In the genomic region with DNA sequence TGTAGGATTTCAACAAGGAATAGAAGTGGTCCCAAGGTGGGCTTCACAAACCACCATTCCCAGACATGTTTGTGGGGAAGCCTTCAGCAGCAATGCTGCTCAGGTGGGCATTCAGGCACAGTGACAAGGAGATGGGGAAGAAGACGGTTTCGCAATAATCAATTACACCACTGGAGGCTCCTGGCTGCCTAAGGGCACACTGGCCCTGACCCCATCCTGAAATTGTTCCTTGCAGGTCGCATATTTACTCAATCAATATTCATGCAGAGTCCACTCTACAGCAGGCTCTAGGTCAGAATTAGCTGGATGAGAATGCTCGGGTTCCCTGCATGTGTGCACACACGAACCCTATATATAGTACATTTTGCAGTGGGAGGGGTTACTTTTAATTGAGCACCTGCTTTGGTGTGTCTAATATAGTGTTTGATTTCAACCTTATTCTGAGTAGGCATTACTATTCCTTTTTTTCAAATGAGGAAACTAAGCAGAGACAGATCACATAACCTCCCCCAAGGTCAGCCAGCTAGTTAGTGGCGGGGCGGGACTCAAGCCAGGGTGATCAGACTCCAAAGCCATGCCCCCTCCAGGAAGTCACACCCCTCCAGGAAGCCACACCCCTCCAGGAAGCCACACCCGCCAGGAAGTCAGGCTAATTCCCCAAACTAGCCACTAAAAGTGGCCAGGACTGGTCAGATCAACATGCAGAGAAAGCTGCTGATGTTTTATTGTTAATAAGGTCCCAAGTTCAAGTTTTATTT, we compare ENCODE assay signal across 8 cellular contexts.
A peak's percentile ranks its signal among the peaks of the same experiment; 100 is the strongest.
DNase-seq lines count a peak whose midpoint lies in the region; ATAC-seq, FAIRE-seq and TF ChIP-seq lines count a peak whose summit lies in the region.

No MANE protein-coding gene starts in this region.

- H3K9ac ChIP-seq in mammary epithelial cell (ENCODE audit: insufficient read depth, low read length): no peak overlapping the region

- peaks cover 27% of the 10 kb centered on the region for H3K4me1 ChIP-seq in ACC112 (ENCODE audit: control insufficient read depth, insufficient read depth, low read length, unreplicated experiment)
- peaks cover 20% of the 10 kb centered on the region for H3K4me1 ChIP-seq in mammary epithelial cell (ENCODE audit: insufficient read depth, low read length)
- peaks cover 0 to 6% of the 10 kb centered on the region in 2 donors for H3K4me1 ChIP-seq in lung (ENCODE audit: control insufficient read depth in 2 of 2, insufficient read depth in 2 of 2, low read length in 2 of 2)

- WGBS in mammary epithelial cell (ENCODE audit: low coverage, missing lambda C conversion rate): 96% methylated on average over 8 of the region's 8 CpGs
- 65 to 70% methylated on average over 8 of the region's 8 CpGs for WGBS in lung, 2 donors

- H3K36me3 ChIP-seq in ACC112 (ENCODE audit: insufficient read depth, low read length) (no peaks in the 10 kb centered on the region), mammary epithelial cell (ENCODE audit: insufficient read depth, low read length) (no peaks in the 10 kb centered on the region), lung (ENCODE audit: control insufficient read depth in 2 of 2, insufficient read depth in 2 of 2, low read length in 2 of 2) (no peaks in the 10 kb centered on the region)

- H3K79me2 ChIP-seq in ACC112 (ENCODE audit: control insufficient read depth, insufficient read depth, low read length, unreplicated experiment) (no peaks in the 10 kb centered on the region), mammary epithelial cell (ENCODE audit: insufficient read depth, low read length) (no peaks in the 10 kb centered on the region)

- in situ Hi-C loops in mammary epithelial cell (cut with MboI; ENCODE audit: low sequenced_read_pairs in 2 of 2): loop anchor here in 1 of 2 donors (10.0 kb wide), 1 partner anchor 65 kb away; no protein-coding TSS in a partner anchor

- BruUV-seq in mammary epithelial cell (replicated peaks; lab: Mats Ljungman, UMichigan): no TSS peak

- no peak overlapping the region for H3K4me3 ChIP-seq in ACC112 (ENCODE audit: low read depth, low read length)
- H3K4me3 ChIP-seq in mammary epithelial cell (replicated peaks in 1 of 3; ENCODE audit: insufficient read depth in 1 of 3, low read depth in 2 of 3, low read length in 3 of 3): no peak overlapping the region
- no peak overlapping the region for H3K4me3 ChIP-seq in lung

- CTCF ChIA-PET in mammary epithelial cell (lab: Charles Lee; ENCODE audit: low non-redundant PET): no interaction called here

- no peak for TF ChIP-seq POLR2A in GM18505 (IDR thresholded peaks at IDR 0.05; ENCODE audit: borderline replicate concordance, extremely low read depth, insufficient read depth, insufficient read length)

- no peak overlapping the region for H2AFZ ChIP-seq in ACC112 (ENCODE audit: low read length, unreplicated experiment)
- no peak overlapping the region for H2AFZ ChIP-seq in mammary epithelial cell (ENCODE audit: low read depth, low read length)

- no peaks in the 10 kb centered on the region for H3K9me3 ChIP-seq in mammary epithelial cell (replicated peaks; ENCODE audit: insufficient read depth, low read length)
- no peaks in the 10 kb centered on the region for H3K9me3 ChIP-seq in lung (ENCODE audit: control insufficient read depth in 2 of 2, insufficient read depth in 1 of 2, low read length in 1 of 2)

- peak; percentile 62 for FAIRE-seq in RCC 7860 (lab: Jason Lieb, UNC)

- DNase-seq in RCC 7860 (ENCODE audit: low spot score): peak; percentile 73
- DNase-seq in mammary epithelial cell: peak; percentile 21
- DNase-seq in lung (ENCODE audit: low spot score): peak; percentile 75

- no peaks in the 10 kb centered on the region for H4K20me1 ChIP-seq in mammary epithelial cell (ENCODE audit: insufficient read depth, low read length)

- peak overlapping the region; percentile 72; the same call in 1 of the 2 replicates for H3K27ac ChIP-seq in ACC112 (ENCODE audit: low read depth, low read length)
- peak overlapping the region; percentile 77 for H3K27ac ChIP-seq in mammary epithelial cell (ENCODE audit: insufficient read depth, low read depth, low read length)
- H3K27ac ChIP-seq in lung (ENCODE audit: low read depth in 1 of 2, low read length in 1 of 2): no peak overlapping the region

- intact Hi-C loops in mammary epithelial cell (cut with micrococcal nuclease): loop anchor here (2.0 kb wide), 1 partner anchor 49 kb away; no protein-coding TSS in a partner anchor

- peak overlapping the region; percentile 40 for H3K4me2 ChIP-seq in mammary epithelial cell (ENCODE audit: insufficient read depth, low read depth, low read length)

- dilution Hi-C loops in mammary epithelial cell (cut with HindIII; ENCODE audit: low sequenced_read_pairs): no loop called here

- TF ChIP-seq CTCF in mammary epithelial cell (conservative IDR thresholded peaks at IDR 0.05 in 1 of 2, IDR thresholded peaks at IDR 0.05 in 1 of 2; ENCODE audit: extremely low read depth in 1 of 2, insufficient read depth in 1 of 2, low read depth in 1 of 2, low read length in 2 of 2): no peak
- no peak for TF ChIP-seq CTCF in lung (IDR thresholded peaks at IDR 0.05; ENCODE audit: control extremely low read depth, extremely low read depth)

- peak; percentile 70 for ATAC-seq in GM21360 (IDR thresholded peaks at IDR 0.05; ENCODE audit: unreplicated experiment)
- peak; percentile 87 for ATAC-seq in lung (ENCODE audit: insufficient read depth, low FRiP score)
- no peak for ATAC-seq in HG03342 (IDR thresholded peaks at IDR 0.05; ENCODE audit: unreplicated experiment)
- ATAC-seq in HG03280 (IDR thresholded peaks at IDR 0.05; ENCODE audit: unreplicated experiment): no peak
- no peak for ATAC-seq in GM18505 (IDR thresholded peaks at IDR 0.05; ENCODE audit: unreplicated experiment)

- no peaks in the 10 kb centered on the region for H3K27me3 ChIP-seq in ACC112 (ENCODE audit: insufficient read depth, low read length)
- H3K27me3 ChIP-seq in mammary epithelial cell (ENCODE audit: insufficient read depth, low read length): no peaks in the 10 kb centered on the region
- H3K27me3 ChIP-seq in lung (ENCODE audit: control insufficient read depth, insufficient read depth): no peaks in the 10 kb centered on the region

Comparison
In these comparisons a context has a peak if more than half of its experiments do, and no peak if none do; other contexts are left out.
1. H3K27ac ChIP-seq: peak in ACC112 (single experiment) and mammary epithelial cell (single experiment); none in lung (0 of 2).
2. ATAC-seq: peak in GM21360 (single experiment) and lung (single experiment); none in HG03342 (single experiment), HG03280 (single experiment) and GM18505 (single experiment).
3. DNase-seq: peak in every context shown above with its lines; median percentile 75 in lung; 73 in RCC 7860; 21 in mammary epithelial cell.